21 cellular contexts compared by ENCODE assay signal in the genomic region with DNA sequence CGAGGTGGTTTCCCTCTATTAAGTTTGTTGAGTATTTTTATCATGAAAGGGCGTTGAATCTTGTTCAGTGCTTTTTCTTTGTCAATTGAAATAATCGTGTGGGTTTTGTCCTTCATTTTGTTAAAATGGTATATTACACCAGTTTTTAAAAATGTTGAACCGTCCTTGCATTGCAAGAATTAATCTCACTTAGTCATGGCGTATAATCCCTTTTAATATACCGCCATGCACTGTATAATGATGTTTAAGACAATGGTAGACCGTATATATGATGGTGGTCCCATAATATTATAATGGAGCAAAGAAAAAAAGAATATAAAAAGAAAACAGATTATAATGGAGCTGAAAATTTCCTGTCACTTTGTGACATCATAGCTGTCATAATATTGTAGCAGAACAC.
"Had no signal": no experiment of that assay in that cellular context is flagged by ENCODE, and none has a peak within 500 bp of the region (broad histone marks: within the 10 kb centered on the region; RNA-seq: fewer than 3 reads in every experiment).

No MANE protein-coding gene starts in this region.

- H3K9me3 ChIP-seq: gastroesophageal sphincter had no signal

- FAIRE-seq: colon, endothelial cell of umbilical vein, islet of Langerhans, keratinocyte had no signal

- H3K4me3 Mint-ChIP-seq: mesothelial cell of epicardium had no signal

- H3K27ac ChIP-seq: coronary artery, dorsolateral prefrontal cortex, esophagus muscularis mucosa, foreskin keratinocyte, gastroesophageal sphincter, heart left ventricle, left lung, lower lobe of right lung had no signal

- H3K4me3 ChIP-seq: coronary artery, dorsolateral prefrontal cortex, esophagus muscularis mucosa, gastroesophageal sphincter, heart left ventricle, left lung, lower lobe of right lung, mucosa of descending colon had no signal

- H3K36me3 ChIP-seq: esophagus muscularis mucosa, gastroesophageal sphincter, heart left ventricle, left lung, lower lobe of right lung had no signal

- ATAC-seq: foreskin keratinocyte, gastroesophageal sphincter, heart left ventricle, left cardiac atrium, left lung, left ventricle myocardium superior, lower lobe of right lung, mucosa of descending colon had no signal

- DNase-seq: dermis blood vessel endothelial cell; dorsolateral prefrontal cortex; effector CD4-positive, alpha-beta T cell; effector memory CD4-positive, alpha-beta T cell; foreskin keratinocyte; heart left ventricle; hippocampal formation; left cardiac atrium; left lung; left ventricle myocardium superior; lower lobe of right lung; mesenchymal stem cell; mucosa of descending colon had no signal

- H3K4me1 Mint-ChIP-seq: mesothelial cell of epicardium had no signal

- H3K27ac Mint-ChIP-seq: mesothelial cell of epicardium had no signal

- H3K4me1 ChIP-seq: esophagus muscularis mucosa, foreskin keratinocyte, gastroesophageal sphincter, heart left ventricle, lower lobe of right lung had no signal

- H3K27me3 ChIP-seq: dorsolateral prefrontal cortex, esophagus muscularis mucosa, foreskin keratinocyte, gastroesophageal sphincter, heart left ventricle, left lung had no signal
